Comparison of ENCODE assay signal across 2 cellular contexts in genomic region chr16:4574919-4575705, GRCh38.
TF ChIP-seq lines count a peak whose summit lies in the region.

No MANE protein-coding gene starts in this region.

TF ChIP-seq in HCT116, 20 proteins besides CTCF, POLR2A, EP300 and RAD21:
- TF ChIP-seq ZFX (IDR thresholded peaks at IDR 0.05) (no peak), SP1 (IDR thresholded peaks at IDR 0.05; ENCODE audit: low read depth) (no peak), POLR2AphosphoS5 (IDR thresholded peaks at IDR 0.05; ENCODE audit: low read depth, low read length) (no peak)

TF ChIP-seq in HepG2, 621 proteins besides CTCF, POLR2A, EP300 and RAD21:
- no peak for TF ChIP-seq AKAP8 (CRISPR knock-in tag; IDR thresholded peaks at IDR 0.05)
- TF ChIP-seq MAFG (CRISPR knock-in tag; IDR thresholded peaks at IDR 0.05) = no peak
- no peak for TF ChIP-seq ELF4 (CRISPR knock-in tag; IDR thresholded peaks at IDR 0.05; ENCODE audit: borderline replicate concordance)
- TF ChIP-seq PRPF4 (IDR thresholded peaks at IDR 0.05; ENCODE audit: low read depth, low read length, poor library complexity, severe bottlenecking) = no peak
- no peak for TF ChIP-seq USF2 (IDR thresholded peaks at IDR 0.05; ENCODE audit: low read depth, low read length)
- TF ChIP-seq USF2 (CRISPR knock-in tag; IDR thresholded peaks at IDR 0.05; ENCODE audit: borderline replicate concordance) = no peak
- TF ChIP-seq TFDP2 (CRISPR knock-in tag; IDR thresholded peaks at IDR 0.05) = no peak
- TF ChIP-seq ZKSCAN1 (IDR thresholded peaks at IDR 0.05; ENCODE audit: low read length) = no peak
- no peak for TF ChIP-seq SMYD3 (CRISPR knock-in tag; IDR thresholded peaks at IDR 0.05)
- no peak for TF ChIP-seq KLF12 (CRISPR knock-in tag; IDR thresholded peaks at IDR 0.05; ENCODE audit: borderline replicate concordance)
- no peak for TF ChIP-seq ZBTB1 (CRISPR knock-in tag; IDR thresholded peaks at IDR 0.05; ENCODE audit: borderline replicate concordance)
- no peak for TF ChIP-seq ZNF367 (CRISPR knock-in tag; IDR thresholded peaks at IDR 0.05; ENCODE audit: borderline replicate concordance)
- TF ChIP-seq SP140L (CRISPR knock-in tag; IDR thresholded peaks at IDR 0.05; ENCODE audit: borderline replicate concordance) = no peak
- TF ChIP-seq NR1H2 (CRISPR knock-in tag; IDR thresholded peaks at IDR 0.05; ENCODE audit: borderline replicate concordance, low read depth) = no peak
- no peak for TF ChIP-seq NFE2L1 (CRISPR knock-in tag; IDR thresholded peaks at IDR 0.05; ENCODE audit: borderline replicate concordance)
- no peak for TF ChIP-seq BHLHE40 (IDR thresholded peaks at IDR 0.05; ENCODE audit: low read length)
- TF ChIP-seq SAP130 (CRISPR knock-in tag; IDR thresholded peaks at IDR 0.05; ENCODE audit: low read depth) = no peak
- TF ChIP-seq CREB1 (IDR thresholded peaks at IDR 0.05) = no peak
- TF ChIP-seq CREB1 (CRISPR knock-in tag; IDR thresholded peaks at IDR 0.05) = no peak
- TF ChIP-seq ZNF589 (CRISPR knock-in tag; conservative IDR thresholded peaks at IDR 0.05) = no peak
